Comparison of ENCODE assay signal across 11 cellular contexts in the genomic region with DNA sequence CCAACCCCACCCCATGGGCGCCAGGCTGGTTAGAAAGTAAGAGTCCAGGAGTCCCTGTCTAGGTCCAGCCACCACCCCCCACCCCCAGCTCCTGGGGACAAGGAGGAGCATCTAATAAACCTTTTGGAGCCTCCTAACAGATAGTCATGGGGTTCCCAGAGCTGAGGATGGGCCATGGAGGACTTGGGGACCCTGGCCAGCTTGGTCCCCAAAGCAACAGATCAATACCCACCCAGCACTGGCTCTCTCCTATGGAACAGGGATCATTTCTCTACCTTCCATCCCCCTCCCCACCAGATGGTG. TPM values are rescaled to one million over a fixed set of nuclear protein-coding genes. Genes with fewer than 3 reads are reported as not detected.
DNase-seq lines count a peak whose midpoint lies in the region; ATAC-seq and TF ChIP-seq lines count a peak whose summit lies in the region.
"Had no signal": no experiment of that assay in that cellular context is flagged by ENCODE, and none has a peak within 500 bp of the region (broad histone marks: within the 10 kb centered on the region; RNA-seq: fewer than 3 reads in every experiment).

No MANE protein-coding gene starts in this region.

- intact Hi-C loops in gastrocnemius medialis (cut with DNase I; ENCODE audit: low total_unique reads): loop anchor here (5.0 kb wide), 1 partner anchor 169 kb away; no protein-coding TSS in a partner anchor

- in situ Hi-C loops in gastrocnemius medialis (cut with MboI; ENCODE audit: low sequenced_read_pairs in 4 of 4): no loop called here

- H3K9ac ChIP-seq in NT2/D1 (ENCODE audit: insufficient read length, low read depth): peak overlapping the region; percentile 4

- peak; percentile 71 for DNase-seq in DMS53 (lab: John Stamatoyannopoulos, UW)
- no peak for DNase-seq in DMS53 treated with DMSO at 0.1 percent for 48 hours (lab: John Stamatoyannopoulos, UW; ENCODE audit: unreplicated experiment)
- no peak for DNase-seq in NT2/D1 (ENCODE audit: low read depth, low spot score)
- no peak for DNase-seq in epithelial cell of prostate (ENCODE audit: low read depth, low spot score)
- no peak for DNase-seq in gastrocnemius medialis
- DNase-seq in mucosa of gallbladder (ENCODE audit: low spot score): no peak
- no peak for DNase-seq in SK-N-DZ (ENCODE audit: low spot score)
- DNase-seq: kidney, SJCRH30 had no signal

- no peak for TF ChIP-seq CTCF in gastrocnemius medialis (IDR thresholded peaks at IDR 0.05 in 4 of 5, conservative IDR thresholded peaks at IDR 0.05 in 1 of 5)

- peaks cover 5% of the 10 kb centered on the region for H3K4me1 ChIP-seq in NT2/D1 (ENCODE audit: insufficient read depth, insufficient read length)
- peaks cover 11 to 24% of the 10 kb centered on the region in 2 donors for H3K4me1 ChIP-seq in gastrocnemius medialis
- H3K4me1 ChIP-seq: SJCRH30 had no signal

- H3K27me3 ChIP-seq in NT2/D1 (ENCODE audit: insufficient read depth, insufficient read length) (no peaks in the 10 kb centered on the region), gastrocnemius medialis (no peaks in the 10 kb centered on the region)
- H3K27me3 ChIP-seq: SJCRH30 had no signal

- peak overlapping the region; percentile 59 for H3K27ac ChIP-seq in epithelial cell of prostate
- H3K27ac ChIP-seq in gastrocnemius medialis: peak overlapping the region; percentile 41 to 51 (median 50)
- H3K27ac ChIP-seq: SJCRH30 had no signal

- ATAC-seq in gastrocnemius medialis (no peak), GM18517 (IDR thresholded peaks at IDR 0.05; ENCODE audit: unreplicated experiment) (no peak)

- TF ChIP-seq POLR2A in gastrocnemius medialis (IDR thresholded peaks at IDR 0.05): no peak

- H3K4me3 ChIP-seq in NT2/D1 (ENCODE audit: insufficient read length, low read depth) (no peak overlapping the region), gastrocnemius medialis (peak overlapping the region in 1 of 4 donors; percentile 50)
- H3K4me3 ChIP-seq: SJCRH30 had no signal

- no peaks in the 10 kb centered on the region for H3K9me3 ChIP-seq in NT2/D1 (ENCODE audit: insufficient read depth, low read length)
- no peaks in the 10 kb centered on the region for H3K9me3 ChIP-seq in gastrocnemius medialis
- H3K9me3 ChIP-seq: SJCRH30 had no signal

- H3K36me3 ChIP-seq in NT2/D1 (ENCODE audit: insufficient read depth, insufficient read length, low read length) (peaks cover 59% of the 10 kb centered on the region), gastrocnemius medialis (peaks cover 0 to 26% of the 10 kb centered on the region in 2 donors)

RNA-seq across cellular contexts. Expression of a gene that starts 9.4 kb away (rescaled TPM):
- total RNA-seq in gastrocnemius medialis (10 to 100 TPM; 64.9 to 95.8 (median 72.0) TPM), mucosa of gallbladder (46.3 TPM)
- polyA plus RNA-seq in SK-N-DZ (2014; cell fraction: cytosol; rRNA removed): 90.3 and 107 TPM in 2 replicates
- 73.5 and 90.3 TPM in 2 replicates for polyA plus RNA-seq in SK-N-DZ (2014; cell fraction: nucleus; rRNA removed)

RNA-seq across cellular contexts. Expression of a gene that starts 10.3 kb away (rescaled TPM):
- total RNA-seq in gastrocnemius medialis (1 to 10 TPM; 3.3 to 5.8 (median 4.5) TPM), mucosa of gallbladder (47.8 TPM)
- 1.6 and 3.9 TPM in 2 replicates for polyA plus RNA-seq in SK-N-DZ (2014; cell fraction: cytosol; rRNA removed)
- polyA plus RNA-seq in SK-N-DZ (2014; cell fraction: nucleus; rRNA removed): 0.78 and 9.6 TPM in 2 replicates

RNA-seq across cellular contexts. Expression of a gene that starts 21.2 kb away (rescaled TPM):
- 10 to 100 TPM; 14.1 to 39.9 (median 22.3) TPM for total RNA-seq in gastrocnemius medialis
- 28.0 TPM for total RNA-seq in mucosa of gallbladder
- 4.6 and 6.2 TPM in 2 replicates for polyA plus RNA-seq in SK-N-DZ (2014; cell fraction: cytosol; rRNA removed)
- polyA plus RNA-seq in SK-N-DZ (2014; cell fraction: nucleus; rRNA removed): 18.4 and 19.1 TPM in 2 replicates

RNA-seq across cellular contexts. Expression of a gene that starts 28.2 kb away (rescaled TPM):
- total RNA-seq in gastrocnemius medialis (1 to 10 TPM; 2.6 to 7.1 (median 4.1) TPM), mucosa of gallbladder (4.3 TPM)
- polyA plus RNA-seq in SK-N-DZ (2014; cell fraction: cytosol; rRNA removed): 0.02 and 0.45 TPM in 2 replicates
- 0.24 and 0.28 TPM in 2 replicates for polyA plus RNA-seq in SK-N-DZ (2014; cell fraction: nucleus; rRNA removed)
- total RNA-seq: A172 had no signal

RNA-seq across cellular contexts. Expression of a gene that starts 30.9 kb away (rescaled TPM):
- total RNA-seq in gastrocnemius medialis (100 to 1,000 TPM in 2 of 4 donors, 10 to 100 TPM in 2; 86.3 to 120 (median 99.4) TPM), mucosa of gallbladder (70.5 TPM)
- 109 and 123 TPM in 2 replicates for polyA plus RNA-seq in SK-N-DZ (2014; cell fraction: cytosol; rRNA removed)
- polyA plus RNA-seq in SK-N-DZ (2014; cell fraction: nucleus; rRNA removed): 137 and 164 TPM in 2 replicates
